9 cellular contexts compared by ENCODE assay signal in genomic region chr19:3555653-3556422, GRCh38. TPM values are rescaled to one million over a fixed set of nuclear protein-coding genes. Genes with fewer than 3 reads are reported as not detected.
A peak's percentile ranks its signal among the peaks of the same experiment; 100 is the strongest.
DNase-seq lines count a peak whose midpoint lies in the region; ATAC-seq and TF ChIP-seq lines count a peak whose summit lies in the region.
"Had no signal": no experiment of that assay in that cellular context is flagged by ENCODE, and none has a peak within 500 bp of the region (broad histone marks: within the 10 kb centered on the region; RNA-seq: fewer than 3 reads in every experiment).

No MANE protein-coding gene starts in this region.

- no peak for ATAC-seq in HG03196 (IDR thresholded peaks at IDR 0.05; ENCODE audit: unreplicated experiment)

- H2AK5ac ChIP-seq in trophoblast cell (ENCODE audit: low read length), result no peak overlapping the region

- H3K27me3 Mint-ChIP-seq in Calu3 (ENCODE audit: unreplicated experiment), result no peaks in the 10 kb centered on the region

- no peaks in the 10 kb centered on the region for H3K9me2 ChIP-seq in PC-9 (ENCODE audit: insufficient read depth)

- H2BK120ac ChIP-seq in trophoblast cell (ENCODE audit: insufficient read depth, low read length, poor library complexity), result no peak overlapping the region

- peak overlapping the region; percentile 16 for H3K4ac ChIP-seq in trophoblast cell (ENCODE audit: low read depth, low read length)

- H3K18ac ChIP-seq in trophoblast cell (ENCODE audit: low read length), result peak overlapping the region; percentile 1

- peaks cover 22% of the 10 kb centered on the region for H3K79me2 ChIP-seq in PC-9 (ENCODE audit: low read depth)
- H3K79me2 ChIP-seq in trophoblast cell (ENCODE audit: control insufficient read depth, insufficient read depth, low read length, poor library complexity), result peaks cover 28% of the 10 kb centered on the region

- peaks cover 21% of the 10 kb centered on the region for H3K79me1 ChIP-seq in trophoblast cell (ENCODE audit: low read length)

- H3F3A ChIP-seq in PC-9 (ENCODE audit: insufficient read depth, low read depth), result peaks cover 8% of the 10 kb centered on the region

- H3K9me3 ChIP-seq in PC-9 (ENCODE audit: insufficient read depth, low read depth) (no peaks in the 10 kb centered on the region), trophoblast cell (ENCODE audit: insufficient read depth, low read depth, low read length) (no peaks in the 10 kb centered on the region)

- TF ChIP-seq CTCF in Calu3 (IDR thresholded peaks at IDR 0.05; ENCODE audit: unreplicated experiment), result no peak
- TF ChIP-seq CTCF in PC-9 (conservative IDR thresholded peaks at IDR 0.05), result no peak
- TF ChIP-seq CTCF in epithelial cell of esophagus (IDR thresholded peaks at IDR 0.05; ENCODE audit: insufficient read depth, low read depth, low read length, missing control alignments), result no peak

- no peak overlapping the region for H3K14ac ChIP-seq in trophoblast cell (ENCODE audit: low read length)

- H2BK12ac ChIP-seq in trophoblast cell (ENCODE audit: low read length), result no peak overlapping the region

- BruUV-seq in Calu3 (replicated peaks; lab: Mats Ljungman, UMichigan) (no TSS peak), PC-9 (replicated peaks; lab: Mats Ljungman, UMichigan) (no TSS peak)

- DNase-seq in Calu3, result no peak
- no peak for DNase-seq in PC-9
- DNase-seq in epithelial cell of esophagus (ENCODE audit: low read depth), result no peak
- peak in 1 of 2 donors; percentile 46 for DNase-seq in trophoblast cell
- no peak for DNase-seq in RPMI8226
- no peak for DNase-seq in NCI-H1092 (lab: John Stamatoyannopoulos, UW)
- DNase-seq in DMS53 treated with DMSO at 0.1 percent for 48 hours (lab: John Stamatoyannopoulos, UW; ENCODE audit: unreplicated experiment), result no peak
- DNase-seq: retina had no signal

- H3K27ac ChIP-seq in PC-9 (no peak overlapping the region), trophoblast cell (ENCODE audit: low read depth, low read length) (no peak overlapping the region)

- H3K4me3 Mint-ChIP-seq in Calu3 (ENCODE audit: low read depth, unreplicated experiment), result peak overlapping the region; percentile 96

- no peak overlapping the region for H3K23ac ChIP-seq in trophoblast cell (ENCODE audit: low read length)

- H3K9me3 Mint-ChIP-seq in Calu3 (ENCODE audit: low read depth, unreplicated experiment), result no peaks in the 10 kb centered on the region

- H3K27ac Mint-ChIP-seq in Calu3 (ENCODE audit: unreplicated experiment), result peak overlapping the region; percentile 96

- H3K9ac ChIP-seq in trophoblast cell (ENCODE audit: low read length), result no peak overlapping the region

- WGBS in trophoblast cell (ENCODE audit: extremely low coverage, insufficient coverage, insufficient read length), result no CpG with 5 or more reads among the region's 15 CpGs

- CTCF ChIA-PET in Calu3 (lab: Charles Lee), result no interaction called here
- CTCF ChIA-PET in PC-9 (lab: Charles Lee), result interaction anchor here (0.9 kb wide), 1 partner anchor 11 kb away, joined by 3 read pairs; no protein-coding TSS in a partner anchor

- H3K36me3 ChIP-seq in PC-9 (ENCODE audit: low read depth) (no peaks in the 10 kb centered on the region), trophoblast cell (ENCODE audit: control insufficient read depth in 1 of 2, insufficient read depth in 2 of 2, low read length in 2 of 2) (peaks cover 9 to 12% of the 10 kb centered on the region in 2 experiments)

- POLR2A ChIA-PET in PC-9 (lab: Charles Lee; ENCODE audit: unreplicated experiment), result no interaction called here

- peaks cover 27% of the 10 kb centered on the region for H3K36me3 Mint-ChIP-seq in Calu3 (ENCODE audit: insufficient read depth, unreplicated experiment)

- H3K4me1 Mint-ChIP-seq in Calu3 (ENCODE audit: low read depth, unreplicated experiment), result peaks cover 10% of the 10 kb centered on the region

- peak overlapping the region; percentile 5 for H4K12ac ChIP-seq in trophoblast cell (ENCODE audit: low read depth, low read length)

- H3K27me3 ChIP-seq in PC-9 (ENCODE audit: insufficient read depth, low read depth), result no peaks in the 10 kb centered on the region
- no peaks in the 10 kb centered on the region for H3K27me3 ChIP-seq in trophoblast cell (ENCODE audit: insufficient read depth, low read length)

- H4K20me1 ChIP-seq in PC-9 (ENCODE audit: insufficient read depth), result peaks cover 12% of the 10 kb centered on the region

- H4K91ac ChIP-seq in trophoblast cell (ENCODE audit: low read depth, low read length), result no peak overlapping the region

- H3K4me1 ChIP-seq in PC-9 (replicated peaks; ENCODE audit: insufficient read depth) (peaks cover 16% of the 10 kb centered on the region; the same call in 1 of the 2 replicates), trophoblast cell (ENCODE audit: control insufficient read depth in 1 of 2, insufficient read depth in 2 of 2, low read length in 2 of 2) (peaks cover 22 to 26% of the 10 kb centered on the region in 2 experiments)

- H4K8ac ChIP-seq in trophoblast cell (ENCODE audit: low read depth, low read length), result no peak overlapping the region

- intact Hi-C loops in Calu3 (cut with micrococcal nuclease; ENCODE audit: unreplicated experiment), result no loop called here
- intact Hi-C loops in PC-9 (cut with micrococcal nuclease; ENCODE audit: unreplicated experiment), result loop anchor here (5.0 kb wide), 1 partner anchor 71 kb away; the partner anchor contains the start of gene CACTIN

- H3K4me3 ChIP-seq in PC-9 (peak overlapping the region; percentile 63; the same call in 1 of the 2 replicates), epithelial cell of esophagus (ENCODE audit: low read length) (peak overlapping the region; percentile 80), trophoblast cell (ENCODE audit: low read depth, low read length) (peak overlapping the region; percentile 91)

- no peak overlapping the region for H2BK5ac ChIP-seq in trophoblast cell (ENCODE audit: low read depth, low read length, poor library complexity)

- H2AFZ ChIP-seq in PC-9, result no peak overlapping the region
- no peak overlapping the region for H2AFZ ChIP-seq in trophoblast cell (ENCODE audit: insufficient read depth, low read length, poor library complexity)

- H3K4me2 ChIP-seq in PC-9 (peak overlapping the region; percentile 81), trophoblast cell (ENCODE audit: low read length) (peak overlapping the region; percentile 69)

RNA-seq across cellular contexts. Expression of gene MFSD12, which starts 1.5 kb away (rescaled TPM):
- total RNA-seq in Calu3 (2022) (95.2 and 105 TPM in 2 replicates), PC-9 (2021) (62.0 and 70.0 TPM in 2 replicates)
- polyA plus RNA-seq in trophoblast cell (2013), result 264 and 290 TPM in 2 replicates

RNA-seq across cellular contexts. Expression of gene TEKTIP1, which starts 16.9 kb away (rescaled TPM):
- total RNA-seq in Calu3 (2022), result 1.4 and 2.7 TPM in 2 replicates
- 4.7 and 4.9 TPM in 2 replicates for total RNA-seq in PC-9 (2021)
- polyA plus RNA-seq in trophoblast cell (2013), result 0.21 TPM in 1 of 2 replicates, not detected in the other

RNA-seq across cellular contexts. Expression of gene HMG20B, which starts 16.9 kb away (rescaled TPM):
- total RNA-seq in Calu3 (2022) (58.1 and 58.4 TPM in 2 replicates), PC-9 (2021) (115 and 136 TPM in 2 replicates)
- 165 and 170 TPM in 2 replicates for polyA plus RNA-seq in trophoblast cell (2013)

RNA-seq across cellular contexts. Expression of gene GIPC3, which starts 29.4 kb away (rescaled TPM):
- total RNA-seq in Calu3 (2022), result not detected in 2 replicates
- total RNA-seq in PC-9 (2021), result 0.13 TPM in 1 of 2 replicates, not detected in the other
- 0.68 and 0.89 TPM in 2 replicates for polyA plus RNA-seq in trophoblast cell (2013)

RNA-seq across cellular contexts. Expression of gene FZR1, which starts 49.7 kb away (rescaled TPM):
- total RNA-seq in Calu3 (2022), result 33.1 and 34.5 TPM in 2 replicates
- total RNA-seq in PC-9 (2021), result 57.0 and 60.4 TPM in 2 replicates
- polyA plus RNA-seq in trophoblast cell (2013), result 47.0 and 52.8 TPM in 2 replicates
